ENCODE assay signal across 8 cellular contexts in genomic region chr2:88753833-88754584, GRCh38.
DNase-seq lines count a peak whose midpoint lies in the region; ATAC-seq and TF ChIP-seq lines count a peak whose summit lies in the region.

No MANE protein-coding gene starts in this region.

- peak overlapping the region; percentile 94 for H3K27ac Mint-ChIP-seq in activated CD8-positive, alpha-beta T cell treated with anti-CD3 and anti-CD28 coated beads for 36 hours
- H3K27ac Mint-ChIP-seq in stimulated activated effector memory CD8-positive, alpha-beta T cell treated with anti-CD3 and anti-CD28 coated beads, Interleukin-12 subunit alpha, Interleukin-12 subunit beta, amount 100 ng/mL, for 72 hours: peak overlapping the region; percentile 85
- no peak overlapping the region for H3K27ac Mint-ChIP-seq in osteocyte (ENCODE audit: unreplicated experiment)

- ATAC-seq in GM19025 (IDR thresholded peaks at IDR 0.05; ENCODE audit: low read depth, unreplicated experiment) (peak; percentile 87), HG03095 (IDR thresholded peaks at IDR 0.05; ENCODE audit: unreplicated experiment) (peak; percentile 91)
- ATAC-seq in activated CD8-positive, alpha-beta T cell treated with anti-CD3 and anti-CD28 coated beads for 36 hours: peak; percentile 92
- ATAC-seq in stimulated activated effector memory CD8-positive, alpha-beta T cell treated with anti-CD3 and anti-CD28 coated beads, Interleukin-12 subunit alpha, Interleukin-12 subunit beta, amount 100 ng/mL, for 72 hours: peak; percentile 68

- CTCF ChIA-PET in activated CD8-positive, alpha-beta T cell treated with anti-CD3 and anti-CD28 coated beads for 36 hours (lab: Charles Lee): interaction anchor here (1.0 to 7.5 kb wide), 6 partner anchors 8 to 126 kb away, joined by 4 to 62 read pairs (median 7); partner anchors contain the start of gene RPIA

- intact Hi-C loops in activated CD8-positive, alpha-beta T cell treated with anti-CD3 and anti-CD28 coated beads for 36 hours (cut with micrococcal nuclease): no loop called here

- DNase-seq in AG08395 (ENCODE audit: low spot score): peak; percentile 1
- peak; percentile 57 for DNase-seq in activated CD8-positive, alpha-beta T cell treated with anti-CD3 and anti-CD28 coated beads for 36 hours
- DNase-seq in stimulated activated effector memory CD8-positive, alpha-beta T cell treated with anti-CD3 and anti-CD28 coated beads, Interleukin-12 subunit alpha, Interleukin-12 subunit beta, amount 100 ng/mL, for 72 hours (ENCODE audit: low spot score in 2 of 2): no peak
- DNase-seq in osteocyte (ENCODE audit: extremely low spot score, unreplicated experiment): no peak
- DNase-seq in AG08396 (ENCODE audit: low spot score): no peak
- DNase-seq in stimulated activated CD4-positive, alpha-beta T cell treated with anti-CD3 and anti-CD28 coated beads, Interleukin-2, amount 100 ng/mL, for 24 hours: no peak

- POLR2A ChIA-PET in activated CD8-positive, alpha-beta T cell treated with anti-CD3 and anti-CD28 coated beads for 36 hours (lab: Charles Lee): interaction anchor here (1.2 to 1.3 kb wide), 2 partner anchors 9 to 11 kb away, joined by 4 read pairs; no protein-coding TSS in a partner anchor

- no peak for TF ChIP-seq CTCF in activated CD8-positive, alpha-beta T cell treated with anti-CD3 and anti-CD28 coated beads for 36 hours (IDR thresholded peaks at IDR 0.05)
- TF ChIP-seq CTCF in osteocyte (IDR thresholded peaks at IDR 0.05): no peak

- H3K27me3 Mint-ChIP-seq in activated CD8-positive, alpha-beta T cell treated with anti-CD3 and anti-CD28 coated beads for 36 hours: no peaks in the 10 kb centered on the region
- H3K27me3 Mint-ChIP-seq in osteocyte (ENCODE audit: unreplicated experiment): no peaks in the 10 kb centered on the region

- no peak overlapping the region for H3K4me3 Mint-ChIP-seq in activated CD8-positive, alpha-beta T cell treated with anti-CD3 and anti-CD28 coated beads for 36 hours
- no peak overlapping the region for H3K4me3 Mint-ChIP-seq in stimulated activated effector memory CD8-positive, alpha-beta T cell treated with anti-CD3 and anti-CD28 coated beads, Interleukin-12 subunit alpha, Interleukin-12 subunit beta, amount 100 ng/mL, for 72 hours
- no peak overlapping the region for H3K4me3 Mint-ChIP-seq in osteocyte (ENCODE audit: unreplicated experiment)

- H3K9me3 Mint-ChIP-seq in activated CD8-positive, alpha-beta T cell treated with anti-CD3 and anti-CD28 coated beads for 36 hours: peaks cover 9% of the 10 kb centered on the region
- peaks cover 4% of the 10 kb centered on the region for H3K9me3 Mint-ChIP-seq in stimulated activated effector memory CD8-positive, alpha-beta T cell treated with anti-CD3 and anti-CD28 coated beads, Interleukin-12 subunit alpha, Interleukin-12 subunit beta, amount 100 ng/mL, for 72 hours
- peaks cover 12% of the 10 kb centered on the region for H3K9me3 Mint-ChIP-seq in osteocyte (ENCODE audit: unreplicated experiment)

- peaks cover 46% of the 10 kb centered on the region for H3K4me1 Mint-ChIP-seq in activated CD8-positive, alpha-beta T cell treated with anti-CD3 and anti-CD28 coated beads for 36 hours (ENCODE audit: low read depth)
- H3K4me1 Mint-ChIP-seq in stimulated activated effector memory CD8-positive, alpha-beta T cell treated with anti-CD3 and anti-CD28 coated beads, Interleukin-12 subunit alpha, Interleukin-12 subunit beta, amount 100 ng/mL, for 72 hours: peaks cover 9% of the 10 kb centered on the region
- H3K4me1 Mint-ChIP-seq in osteocyte (ENCODE audit: unreplicated experiment): no peaks in the 10 kb centered on the region

- H3K36me3 Mint-ChIP-seq in activated CD8-positive, alpha-beta T cell treated with anti-CD3 and anti-CD28 coated beads for 36 hours (ENCODE audit: low read depth): peaks cover 69% of the 10 kb centered on the region
- H3K36me3 Mint-ChIP-seq in stimulated activated effector memory CD8-positive, alpha-beta T cell treated with anti-CD3 and anti-CD28 coated beads, Interleukin-12 subunit alpha, Interleukin-12 subunit beta, amount 100 ng/mL, for 72 hours: peaks cover 54% of the 10 kb centered on the region
- H3K36me3 Mint-ChIP-seq in osteocyte (ENCODE audit: unreplicated experiment): peaks cover 34% of the 10 kb centered on the region

Comparison
In these comparisons a context has a peak if more than half of its experiments do, and no peak if none do; other contexts are left out.
1. DNase-seq: peak in AG08395 (single experiment) and activated CD8-positive, alpha-beta T cell treated with anti-CD3 and anti-CD28 coated beads for 36 hours (single experiment); none in stimulated activated effector memory CD8-positive, alpha-beta T cell treated with anti-CD3 and anti-CD28 coated beads, Interleukin-12 subunit alpha, Interleukin-12 subunit beta, amount 100 ng/mL, for 72 hours (0 of 2), osteocyte (single experiment), AG08396 (single experiment) and stimulated activated CD4-positive, alpha-beta T cell treated with anti-CD3 and anti-CD28 coated beads, Interleukin-2, amount 100 ng/mL, for 24 hours (0 of 2).
2. Peak in every context shown above with its lines, with median percentiles within 50 percentile points of each other: ATAC-seq.